Comparison of ENCODE assay signal across 25 cellular contexts in the genomic region with DNA sequence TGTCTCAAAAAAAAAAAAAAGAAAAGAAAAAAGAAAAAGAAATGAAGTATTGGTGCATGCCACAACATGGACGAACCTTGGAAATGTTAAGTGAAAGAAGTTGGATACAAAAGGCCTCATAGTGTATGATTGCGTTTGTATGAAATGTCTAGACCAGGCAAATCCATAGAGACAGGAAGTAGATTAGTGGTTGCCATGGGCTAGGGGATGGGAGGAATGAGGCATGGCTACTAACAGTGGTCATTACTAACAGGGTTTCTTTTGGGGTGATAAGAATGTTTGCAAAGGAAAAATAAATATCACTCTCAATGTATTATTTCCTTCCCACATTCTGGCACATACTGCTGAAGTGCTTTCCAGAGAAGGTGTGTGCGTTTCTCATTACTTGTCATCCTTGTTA. TPM values are rescaled to one million over a fixed set of nuclear protein-coding genes. Genes with fewer than 3 reads are reported as not detected.
DNase-seq lines count a peak whose midpoint lies in the region; ATAC-seq, FAIRE-seq and TF ChIP-seq lines count a peak whose summit lies in the region.
"Had no signal": no experiment of that assay in that cellular context is flagged by ENCODE, and none has a peak within 500 bp of the region (broad histone marks: within the 10 kb centered on the region; RNA-seq: fewer than 3 reads in every experiment).

No MANE protein-coding gene starts in this region.

- no peak for TF ChIP-seq RAD21 in SK-N-SH (IDR thresholded peaks at IDR 0.05; ENCODE audit: low read length)

- DNase-seq in SK-N-SH = no peak
- DNase-seq in astrocyte (ENCODE audit: low read depth) = peak; percentile 81
- peak; percentile 76 for DNase-seq in iris pigment epithelial cell (ENCODE audit: low read depth)
- DNase-seq in NCI-H82 treated with DMSO at 0.1 percent for 48 hours (lab: John Stamatoyannopoulos, UW; ENCODE audit: unreplicated experiment) = no peak
- no peak for DNase-seq in AG08396 (ENCODE audit: low spot score)
- no peak for DNase-seq in activated CD8-positive, alpha-beta memory T cell treated with anti-CD3 and anti-CD28 coated beads, Interleukin-2, amount 10 ng/mL, durations not matched to agents 7 days and 5 days
- DNase-seq in psoas muscle = no peak
- DNase-seq: activated CD4-positive, alpha-beta T cell treated with anti-CD3 and anti-CD28 coated beads, Interleukin-2, amount 50 U/mL, for 1 hour; Caco-2; DMS79 treated with DMSO at 0.1 percent for 48 hours; GOT3; immature natural killer cell; NCI-H1417; NCI-H2081 treated with DMSO at 0.1 percent for 48 hours; NCI-H446 treated with DMSO at 0.1 percent for 48 hours; SJCRH30; stimulated activated CD4-positive, alpha-beta T cell treated with anti-CD3 and anti-CD28 coated beads, Interleukin-2, amount 100 ng/mL, for 24 hours; stimulated activated naive CD4-positive, alpha-beta T cell; thyroid gland had no signal

- no peak for TF ChIP-seq EP300 in SK-N-SH (IDR thresholded peaks at IDR 0.05; ENCODE audit: borderline replicate concordance in 1 of 2, low read depth in 1 of 2, low read length in 1 of 2)

- H3K4me1 Mint-ChIP-seq in astrocyte (ENCODE audit: low read depth, unreplicated experiment) = peaks cover 51% of the 10 kb centered on the region
- peaks cover 34% of the 10 kb centered on the region for H3K4me1 Mint-ChIP-seq in activated CD8-positive, alpha-beta memory T cell treated with anti-CD3 and anti-CD28 coated beads, Interleukin-2, amount 10 ng/mL, durations not matched to agents 7 days and 5 days

- no peaks in the 10 kb centered on the region for H3K79me2 ChIP-seq in SK-N-SH (ENCODE audit: insufficient read depth)
- H3K79me2 ChIP-seq in astrocyte (ENCODE audit: insufficient read depth, low read length) = no peaks in the 10 kb centered on the region

- no peak for FAIRE-seq in astrocyte (lab: Jason Lieb, UNC)

- POLR2A ChIA-PET in SK-N-SH (lab: Yijun Ruan, JAX) = no interaction called here

- intact Hi-C loops in psoas muscle (cut with DNase I) = loop anchor here in 1 of 2 donors (5.0 kb wide), 1 partner anchor 1168 kb away; no protein-coding TSS in a partner anchor

- peak overlapping the region; percentile 77 for H3K27ac Mint-ChIP-seq in astrocyte (ENCODE audit: unreplicated experiment)
- H3K27ac Mint-ChIP-seq in activated CD8-positive, alpha-beta memory T cell treated with anti-CD3 and anti-CD28 coated beads, Interleukin-2, amount 10 ng/mL, durations not matched to agents 7 days and 5 days = no peak overlapping the region
- H3K27ac Mint-ChIP-seq: activated naive CD8-positive, alpha-beta T cell; activated T-helper 17 cell treated with anti-CD3 and anti-CD28 coated beads, Interleukin-2, amount 50 U/mL, for 72 hours; immature natural killer cell; T-helper 1 cell treated with Interleukin-12 subunit alpha and Interleukin-12 subunit beta and Interleukin-4 antibody, amounts not matched to agents 30 μg/mL and 1 μg/mL, for 36 hours had no signal

- peaks cover 0 to 4% of the 10 kb centered on the region in 2 experiments; a peak in 1 of 4 replicates for H3K4me1 ChIP-seq in SK-N-SH (ENCODE audit: control insufficient read depth in 1 of 2, insufficient read depth in 2 of 2, low read depth in 1 of 2, low read length in 1 of 2)
- peaks cover 13% of the 10 kb centered on the region for H3K4me1 ChIP-seq in astrocyte (ENCODE audit: insufficient read depth, low read length)
- peaks cover 7% of the 10 kb centered on the region for H3K4me1 ChIP-seq in psoas muscle
- H3K4me1 ChIP-seq: Caco-2, prostate gland had no signal

- peaks cover 0 to 20% of the 10 kb centered on the region in 2 experiments for H3K36me3 ChIP-seq in SK-N-SH (replicated peaks in 1 of 2; ENCODE audit: control insufficient read depth in 1 of 2, insufficient read depth in 2 of 2, low read length in 1 of 2)
- no peaks in the 10 kb centered on the region for H3K36me3 ChIP-seq in astrocyte (ENCODE audit: insufficient read depth, low read length)
- H3K36me3 ChIP-seq in psoas muscle (ENCODE audit: insufficient read depth in 1 of 2, low read depth in 1 of 2) = no peaks in the 10 kb centered on the region
- H3K36me3 ChIP-seq: prostate gland, thyroid gland had no signal

- H3K9me3 Mint-ChIP-seq in astrocyte (ENCODE audit: unreplicated experiment) = peaks cover 2% of the 10 kb centered on the region
- H3K9me3 Mint-ChIP-seq in activated CD8-positive, alpha-beta memory T cell treated with anti-CD3 and anti-CD28 coated beads, Interleukin-2, amount 10 ng/mL, durations not matched to agents 7 days and 5 days (ENCODE audit: low read depth) = peaks cover 4% of the 10 kb centered on the region
- H3K9me3 Mint-ChIP-seq: activated T-helper 17 cell treated with anti-CD3 and anti-CD28 coated beads, Interleukin-2, amount 50 U/mL, for 72 hours; immature natural killer cell had no signal

- WGBS in SK-N-SH (ENCODE audit: low lambda C conversion rate) = 88% methylated on average over 3 of the region's 3 CpGs
- WGBS in psoas muscle, 3 donors = 85 to 91% (median 86%) methylated on average over 3 of the region's 3 CpGs

- H3K27me3 ChIP-seq in SK-N-SH (ENCODE audit: insufficient read depth) = no peaks in the 10 kb centered on the region
- H3K27me3 ChIP-seq in astrocyte (ENCODE audit: insufficient read depth, low read length) = no peaks in the 10 kb centered on the region
- no peaks in the 10 kb centered on the region for H3K27me3 ChIP-seq in psoas muscle (ENCODE audit: insufficient read depth in 3 of 3, low read length in 2 of 3)
- H3K27me3 ChIP-seq: SJCRH30, thyroid gland had no signal

- H3K4me2 ChIP-seq in SK-N-SH = no peak overlapping the region
- H3K4me2 ChIP-seq in astrocyte (ENCODE audit: low read length) = no peak overlapping the region

- no peak overlapping the region for H2AFZ ChIP-seq in SK-N-SH (ENCODE audit: low read depth)
- no peak overlapping the region for H2AFZ ChIP-seq in astrocyte (ENCODE audit: low read depth, low read length)

- H3K9ac ChIP-seq in SK-N-SH = no peak overlapping the region
- H3K9ac ChIP-seq in astrocyte (ENCODE audit: low read length) = no peak overlapping the region

- peaks cover 14% of the 10 kb centered on the region for H3K36me3 Mint-ChIP-seq in astrocyte (ENCODE audit: low read depth, unreplicated experiment)
- peaks cover 8% of the 10 kb centered on the region for H3K36me3 Mint-ChIP-seq in activated CD8-positive, alpha-beta memory T cell treated with anti-CD3 and anti-CD28 coated beads, Interleukin-2, amount 10 ng/mL, durations not matched to agents 7 days and 5 days

- peak overlapping the region in 1 of 2 experiments; percentile 28; a peak in 1 of 4 replicates for H3K27ac ChIP-seq in SK-N-SH (ENCODE audit: low read depth in 2 of 2, low read length in 1 of 2)
- no peak overlapping the region for H3K27ac ChIP-seq in astrocyte (ENCODE audit: low read depth, low read length)
- H3K27ac ChIP-seq in psoas muscle = no peak overlapping the region
- H3K27ac ChIP-seq: 22Rv1, prostate gland, SJCRH30, thyroid gland had no signal

- no peak overlapping the region for H3K4me3 Mint-ChIP-seq in astrocyte (ENCODE audit: unreplicated experiment)
- no peak overlapping the region for H3K4me3 Mint-ChIP-seq in activated CD8-positive, alpha-beta memory T cell treated with anti-CD3 and anti-CD28 coated beads, Interleukin-2, amount 10 ng/mL, durations not matched to agents 7 days and 5 days
- H3K4me3 Mint-ChIP-seq: activated naive CD8-positive, alpha-beta T cell; activated T-helper 17 cell treated with anti-CD3 and anti-CD28 coated beads, Interleukin-2, amount 50 U/mL, for 72 hours; T-helper 1 cell treated with Interleukin-12 subunit alpha and Interleukin-12 subunit beta and Interleukin-4 antibody, amounts not matched to agents 30 μg/mL and 1 μg/mL, for 36 hours had no signal

- no peaks in the 10 kb centered on the region for H4K20me1 ChIP-seq in SK-N-SH (ENCODE audit: insufficient read depth)
- H4K20me1 ChIP-seq in astrocyte (ENCODE audit: insufficient read depth, low read length) = no peaks in the 10 kb centered on the region

- H3K9me3 ChIP-seq in SK-N-SH = no peaks in the 10 kb centered on the region
- no peaks in the 10 kb centered on the region for H3K9me3 ChIP-seq in astrocyte (ENCODE audit: insufficient read depth, low read depth, low read length)
- H3K9me3 ChIP-seq in psoas muscle = no peaks in the 10 kb centered on the region
- H3K9me3 ChIP-seq: Caco-2, prostate gland, SJCRH30, thyroid gland had no signal

- no peak overlapping the region for H3K4me3 ChIP-seq in SK-N-SH (ENCODE audit: low read depth in 2 of 2, low read length in 1 of 2)
- no peak overlapping the region for H3K4me3 ChIP-seq in astrocyte (ENCODE audit: insufficient read depth, low read depth, low read length)
- no peak overlapping the region for H3K4me3 ChIP-seq in psoas muscle
- H3K4me3 ChIP-seq: prostate gland, SJCRH30, thyroid gland had no signal

- 0 out of 3 replicates have a peak, but pooled peaks have one; percentile 20 for ATAC-seq in SK-N-SH treated with all-trans-retinoic acid at 6 μM for 48 hours
- no peak for ATAC-seq in activated CD8-positive, alpha-beta memory T cell treated with anti-CD3 and anti-CD28 coated beads, Interleukin-2, amount 10 ng/mL, durations not matched to agents 7 days and 5 days
- ATAC-seq in psoas muscle = no peak
- ATAC-seq: activated T-helper 17 cell treated with anti-CD3 and anti-CD28 coated beads, Interleukin-2, amount 50 U/mL, for 72 hours had no signal

- no peaks in the 10 kb centered on the region for H3K9me2 ChIP-seq in SK-N-SH

- CTCF ChIA-PET in SK-N-SH (lab: Yijun Ruan, JAX) = no interaction called here
- CTCF ChIA-PET in activated CD8-positive, alpha-beta memory T cell treated with anti-CD3 and anti-CD28 coated beads, Interleukin-2, amount 10 ng/mL, durations not matched to agents 7 days and 5 days (lab: Charles Lee) = no interaction called here

- no peak for TF ChIP-seq CTCF in SK-N-SH (IDR thresholded peaks at IDR 0.05)
- no peak for TF ChIP-seq CTCF in astrocyte (IDR thresholded peaks at IDR 0.05; ENCODE audit: insufficient read depth, low read depth, low read length)
- no peak for TF ChIP-seq CTCF in psoas muscle (IDR thresholded peaks at IDR 0.05)

- H3F3A ChIP-seq in SK-N-SH (replicated peaks; ENCODE audit: insufficient read depth) = peaks cover 17% of the 10 kb centered on the region

- no peaks in the 10 kb centered on the region for H3K27me3 Mint-ChIP-seq in astrocyte (ENCODE audit: low read depth, unreplicated experiment)
- no peaks in the 10 kb centered on the region for H3K27me3 Mint-ChIP-seq in activated CD8-positive, alpha-beta memory T cell treated with anti-CD3 and anti-CD28 coated beads, Interleukin-2, amount 10 ng/mL, durations not matched to agents 7 days and 5 days
- H3K27me3 Mint-ChIP-seq: activated naive CD8-positive, alpha-beta T cell; activated T-helper 17 cell treated with anti-CD3 and anti-CD28 coated beads, Interleukin-2, amount 50 U/mL, for 72 hours had no signal

TF ChIP-seq in SK-N-SH, 30 proteins besides CTCF, POLR2A, EP300 and RAD21 (continues in another document):
- TF ChIP-seq ELF1 (IDR thresholded peaks at IDR 0.05) (no peak), JUND (IDR thresholded peaks at IDR 0.05) (no peak)

RNA-seq across cellular contexts. Expression of a gene that starts 44.1 kb away (rescaled TPM):
- polyA plus RNA-seq in SK-N-SH (2012; rRNA removed) (20.0 and 29.6 TPM in 2 replicates), psoas muscle (10 to 100 TPM in 1 of 3 donors, 1 to 10 TPM in 2; 7.2 to 74.6 (median 8.5) TPM)
- polyA plus RNA-seq in SK-N-SH (2012; cell fraction: cytosol; rRNA removed) = 31.2 and 41.5 TPM in 2 replicates
- polyA plus RNA-seq in SK-N-SH (2012; cell fraction: nucleus; rRNA removed) = 14.0 and 31.3 TPM in 2 replicates
- total RNA-seq in astrocyte (130 and 166 TPM in 2 replicates), psoas muscle (10 to 100 TPM in 3 of 4 donors, 1 to 10 TPM in 1; 9.6 to 56.2 (median 20.2) TPM)
- total RNA-seq in activated CD8-positive, alpha-beta memory T cell treated with anti-CD3 and anti-CD28 coated beads, Interleukin-2, amount 10 ng/mL, durations not matched to agents 7 days and 5 days = 10 to 100 TPM; 14.4 to 21.6 TPM

Comparison
In these comparisons a context has a peak if more than half of its experiments do, and no peak if none do; other contexts are left out.
1. DNase-seq: peak in astrocyte (single experiment) and iris pigment epithelial cell (single experiment); none in SK-N-SH (single experiment), NCI-H82 treated with DMSO at 0.1 percent for 48 hours (single experiment), AG08396 (single experiment), activated CD8-positive, alpha-beta memory T cell treated with anti-CD3 and anti-CD28 coated beads, Interleukin-2, amount 10 ng/mL, durations not matched to agents 7 days and 5 days (single experiment) and psoas muscle (0 of 2).